Comparison of ENCODE assay signal across 19 cellular contexts in the genomic region with DNA sequence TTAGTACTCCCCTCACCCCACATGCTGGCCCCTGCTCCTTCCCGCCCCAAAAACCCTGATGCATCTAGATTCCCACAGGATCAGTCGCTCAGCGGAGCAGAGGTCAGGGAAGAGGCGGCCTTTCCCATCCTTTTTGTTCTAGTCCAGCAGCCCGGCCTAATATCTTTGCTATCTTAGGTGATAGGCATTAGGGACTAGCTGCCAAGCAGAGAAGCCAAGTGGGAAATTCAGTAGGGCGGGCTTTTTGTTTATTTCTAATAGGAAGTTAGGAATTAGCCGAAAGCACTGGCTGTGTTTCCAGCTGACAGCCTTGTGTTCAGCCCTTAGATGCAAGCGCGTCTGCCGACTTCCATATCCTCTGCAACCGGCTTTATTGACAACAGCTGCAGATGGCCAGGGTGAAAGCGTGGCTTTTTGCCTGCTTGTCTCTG. TPM values are rescaled to one million over a fixed set of nuclear protein-coding genes. Genes with fewer than 3 reads are reported as not detected.
DNase-seq lines count a peak whose midpoint lies in the region; TF ChIP-seq lines count a peak whose summit lies in the region.
"Had no signal": no experiment of that assay in that cellular context is flagged by ENCODE, and none has a peak within 500 bp of the region (broad histone marks: within the 10 kb centered on the region; RNA-seq: fewer than 3 reads in every experiment).

No MANE protein-coding gene starts in this region.

- H3K9me3 ChIP-seq in PC-9 (ENCODE audit: insufficient read depth, low read depth) (no peaks in the 10 kb centered on the region; the same call in 1 of the 2 replicates), mesodermal cell (ENCODE audit: control insufficient read depth, low read length) (peaks cover 7% of the 10 kb centered on the region), testis (no peaks in the 10 kb centered on the region)
- H3K9me3 ChIP-seq: thyroid gland had no signal

- POLR2A ChIA-PET in PC-9 (lab: Charles Lee; ENCODE audit: unreplicated experiment) = no interaction called here

- CTCF ChIA-PET in PC-9 (lab: Charles Lee) = no interaction called here

- H3K36me3 ChIP-seq in PC-9 (ENCODE audit: low read depth) (peaks cover 14% of the 10 kb centered on the region), mesodermal cell (ENCODE audit: control insufficient read depth, insufficient read depth, low read length) (no peaks in the 10 kb centered on the region), testis (ENCODE audit: low read depth, missing control alignments) (no peaks in the 10 kb centered on the region)
- H3K36me3 ChIP-seq: thyroid gland had no signal

- DNase-seq in AG08395 (ENCODE audit: low spot score) (peak; percentile 24), PC-9 (no peak), fibroblast of peridontal ligament (ENCODE audit: extremely low read depth) (peak; percentile 35), posterior vena cava (ENCODE audit: low spot score) (no peak), testis (no peak), activated T-cell treated with anti-CD3 and anti-CD28 coated beads for 4 hours (no peak)
- DNase-seq in activated naive CD4-positive, alpha-beta T cell treated with anti-CD3 and anti-CD28 coated beads, Interleukin-2, amount 50 U/mL, for 16 hours = no peak
- DNase-seq: activated B cell treated with CpG ODN at 0.5 μM for 24 hours; effector memory CD4-positive, alpha-beta T cell; GDM1; HFFc6; islet precursor cell; NCI-H1417 treated with DMSO at 0.1 percent for 48 hours; NCI-H2227 treated with DMSO at 0.1 percent for 48 hours; OCI-M1; posterior cingulate gyrus; T-helper 1 cell; thyroid gland had no signal

- TF ChIP-seq CTCF in PC-9 (conservative IDR thresholded peaks at IDR 0.05) (no peak), testis (IDR thresholded peaks at IDR 0.05) (no peak)

- H3K4me1 ChIP-seq in PC-9 (replicated peaks; ENCODE audit: insufficient read depth) = peaks cover 47% of the 10 kb centered on the region
- peaks cover 18% of the 10 kb centered on the region for H3K4me1 ChIP-seq in mesodermal cell (ENCODE audit: control insufficient read depth, insufficient read depth, low read length, poor library complexity, severe bottlenecking)
- no peaks in the 10 kb centered on the region for H3K4me1 ChIP-seq in testis

- H3K4me2 ChIP-seq in PC-9 = no peak overlapping the region

- peaks cover 2% of the 10 kb centered on the region; the same call in 1 of the 2 replicates for H3K79me2 ChIP-seq in PC-9 (ENCODE audit: low read depth)

- peaks cover 72% of the 10 kb centered on the region for H3F3A ChIP-seq in PC-9 (ENCODE audit: insufficient read depth, low read depth)

- TF ChIP-seq POLR2A in testis (IDR thresholded peaks at IDR 0.05) = no peak

- no TSS peak for BruUV-seq in PC-9 (replicated peaks; lab: Mats Ljungman, UMichigan)

- no peaks in the 10 kb centered on the region for H3K9me2 ChIP-seq in PC-9 (ENCODE audit: insufficient read depth)

- H3K27me3 ChIP-seq in PC-9 (ENCODE audit: insufficient read depth, low read depth) (no peaks in the 10 kb centered on the region), testis (no peaks in the 10 kb centered on the region)
- H3K27me3 ChIP-seq: thyroid gland had no signal

- H3K27ac ChIP-seq in PC-9 = peak overlapping the region; percentile 84; the same call in 1 of the 2 replicates
- H3K27ac ChIP-seq in mesodermal cell (ENCODE audit: low read depth, low read length, severe bottlenecking) = peak overlapping the region; percentile 68
- no peak overlapping the region for H3K27ac ChIP-seq in testis

- H4K20me1 ChIP-seq in PC-9 (ENCODE audit: insufficient read depth) = no peaks in the 10 kb centered on the region

- 90 to 92% methylated on average over 3 to 8 of the region's 12 CpGs for WGBS in mesodermal cell (ENCODE audit: insufficient coverage in 2 of 2), 2 experiments
- 64 to 66% methylated on average over 12 of the region's 12 CpGs for WGBS in testis, 2 donors

- no peak overlapping the region for H2AFZ ChIP-seq in PC-9

- H3K4me3 ChIP-seq in PC-9 = no peak overlapping the region
- no peak overlapping the region for H3K4me3 ChIP-seq in mesodermal cell (ENCODE audit: extremely low read depth, insufficient read depth, low read length, poor library complexity, severe bottlenecking)
- no peak overlapping the region for H3K4me3 ChIP-seq in testis
- H3K4me3 ChIP-seq: thyroid gland had no signal

- intact Hi-C loops in PC-9 (cut with micrococcal nuclease; ENCODE audit: unreplicated experiment) (no loop called here), posterior vena cava (cut with DNase I) (no loop called here), testis (cut with DNase I; ENCODE audit: low total_unique reads) (no loop called here)

RNA-seq across cellular contexts. Expression of gene BCAR3, which starts 59.0 kb away (rescaled TPM):
- 62.5 and 70.0 TPM in 2 replicates for total RNA-seq in PC-9 (2021)
- polyA plus RNA-seq in mesodermal cell (2013, experiment 1 of 2) = 38.3 TPM
- 40.0 TPM for polyA plus RNA-seq in mesodermal cell (2013, experiment 2 of 2)
- 10 to 100 TPM; 10.4 to 17.5 TPM for total RNA-seq in posterior vena cava
- total RNA-seq in testis = 10 to 100 TPM; 42.9 to 55.9 TPM
- polyA plus RNA-seq in testis (ENCODE audit: insufficient read depth, low read depth, low replicate concordance) = 23.2 TPM

Comparison
In these comparisons a context has a peak if more than half of its experiments do, and no peak if none do; other contexts are left out.
1. DNase-seq: peak in AG08395 (single experiment) and fibroblast of peridontal ligament (single experiment); none in PC-9 (0 of 2), posterior vena cava (single experiment), testis (single experiment), activated naive CD4-positive, alpha-beta T cell treated with anti-CD3 and anti-CD28 coated beads, Interleukin-2, amount 50 U/mL, for 16 hours (single experiment) and activated T-cell treated with anti-CD3 and anti-CD28 coated beads for 4 hours (single experiment).
2. H3K27ac ChIP-seq: peak in PC-9 (single experiment) and mesodermal cell (single experiment); none in testis (0 of 2).